ENCODE assay signal across 18 cellular contexts in the genomic region with DNA sequence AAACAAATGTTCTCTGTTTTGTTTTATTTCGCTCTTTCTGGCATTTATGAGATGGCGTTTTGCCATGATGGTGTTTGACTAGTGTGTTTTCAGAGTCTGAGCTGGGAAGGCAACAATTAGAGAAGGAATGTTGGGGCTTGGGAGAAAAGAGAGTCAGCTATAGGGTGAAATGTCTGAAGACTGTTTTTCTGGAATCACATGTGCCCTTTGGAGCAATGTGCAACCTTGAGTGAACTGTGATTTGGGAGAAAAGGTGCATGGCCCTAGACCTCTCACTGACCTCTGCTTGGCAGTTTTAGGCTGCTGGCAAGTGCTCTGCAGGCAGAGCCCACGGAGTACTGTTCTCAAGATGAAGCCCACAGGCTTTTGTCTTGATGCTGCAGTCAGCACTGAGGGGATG.
DNase-seq lines count a peak whose midpoint lies in the region; TF ChIP-seq lines count a peak whose summit lies in the region.
"Had no signal": no experiment of that assay in that cellular context is flagged by ENCODE, and none has a peak within 500 bp of the region (broad histone marks: within the 10 kb centered on the region; RNA-seq: fewer than 3 reads in every experiment).

No MANE protein-coding gene starts in this region.

- peak overlapping the region; percentile 46 for H3K4me2 ChIP-seq in GM23248 (ENCODE audit: unreplicated experiment)

- peaks cover 10% of the 10 kb centered on the region for H3F3A ChIP-seq in GM23248 (ENCODE audit: insufficient read depth)

- H3K9me3 ChIP-seq in GM23248 (ENCODE audit: low read depth), result no peaks in the 10 kb centered on the region
- H3K9me3 ChIP-seq in adipocyte (ENCODE audit: control insufficient read depth, low read length), result no peaks in the 10 kb centered on the region
- H3K9me3 ChIP-seq: gastroesophageal sphincter had no signal

- H3K79me2 ChIP-seq in GM23248 (ENCODE audit: insufficient read depth), result no peaks in the 10 kb centered on the region

- H3K4me3 ChIP-seq in GM23248 (no peak overlapping the region), adipocyte (ENCODE audit: low read length) (peak overlapping the region; percentile 25), retinal pigment epithelial cell (ENCODE audit: low read length) (no peak overlapping the region), brain microvascular endothelial cell (ENCODE audit: low read depth, low read length) (no peak overlapping the region)
- H3K4me3 ChIP-seq: gastroesophageal sphincter had no signal

- peak overlapping the region; percentile 11; the same call in 1 of the 2 replicates for H2AFZ ChIP-seq in GM23248

- H3K27me3 ChIP-seq in GM23248 (replicated peaks; ENCODE audit: insufficient read depth), result no peaks in the 10 kb centered on the region
- no peaks in the 10 kb centered on the region for H3K27me3 ChIP-seq in adipocyte (replicated peaks; ENCODE audit: control insufficient read depth, insufficient read depth, low read length)
- no peaks in the 10 kb centered on the region for H3K27me3 ChIP-seq in brain microvascular endothelial cell (replicated peaks)
- H3K27me3 ChIP-seq: gastroesophageal sphincter had no signal

- WGBS in GM23248 (ENCODE audit: low coverage in 1 of 2, low lambda C conversion rate in 2 of 2, missing lambda C conversion rate in 2 of 2), 2 experiments, result 3 to 8% methylated on average over 3 of the region's 3 CpGs

- peak; percentile 42 for DNase-seq in GM23248
- DNase-seq in adipocyte (ENCODE audit: low read depth), result peak; percentile 72
- peak; percentile 31 for DNase-seq in left kidney (ENCODE audit: low read depth, low spot score)
- peak; percentile 64 for DNase-seq in retinal pigment epithelial cell (ENCODE audit: low read depth)
- DNase-seq in cerebellar nuclear complex (lab: John Stamatoyannopoulos, UW), result no peak
- DNase-seq in brain microvascular endothelial cell, result no peak
- no peak for DNase-seq in CD1c-positive myeloid dendritic cell (ENCODE audit: extremely low spot score)
- DNase-seq: activated CD4-positive, alpha-beta T cell treated with anti-CD3 and anti-CD28 coated beads, Interleukin-2, amount 50 U/mL, for 1 hour; activated T-cell treated with anti-CD3 and anti-CD28 coated beads, Interleukin-2, amount 50 U/mL, for 72 hours; CD4-positive, alpha-beta memory T cell; effector CD4-positive, alpha-beta T cell; GF-D8; H7; midbrain; NCI-H1436; NCI-H774; stimulated activated CD4-positive, alpha-beta T cell treated with anti-CD3 and anti-CD28 coated beads, Interleukin-2, amount 100 ng/mL, for 48 hours had no signal

- no peaks in the 10 kb centered on the region for H4K20me1 ChIP-seq in GM23248 (ENCODE audit: insufficient read depth)

- in situ Hi-C loops in GM23248 (cut with MboI), result no loop called here
- in situ Hi-C loops in brain microvascular endothelial cell (cut with HindIII; ENCODE audit: low pct_ligation_motif_present, low sequenced_read_pairs), result no loop called here

- H3K9me2 ChIP-seq in GM23248 (ENCODE audit: insufficient read depth), result no peaks in the 10 kb centered on the region

- H3K4me1 ChIP-seq in GM23248 (ENCODE audit: insufficient read depth), result peaks cover 15% of the 10 kb centered on the region
- H3K4me1 ChIP-seq in adipocyte (ENCODE audit: control insufficient read depth, insufficient read depth, low read length), result peaks cover 17% of the 10 kb centered on the region

- H3K36me3 ChIP-seq in GM23248 (ENCODE audit: low read depth), result no peaks in the 10 kb centered on the region
- no peaks in the 10 kb centered on the region for H3K36me3 ChIP-seq in adipocyte (ENCODE audit: control insufficient read depth, insufficient read depth, low read length, severe bottlenecking)
- H3K36me3 ChIP-seq in brain microvascular endothelial cell (replicated peaks), result no peaks in the 10 kb centered on the region
- H3K36me3 ChIP-seq: gastroesophageal sphincter had no signal

- H3K9ac ChIP-seq in GM23248 (no peak overlapping the region), adipocyte (ENCODE audit: low read length) (peak overlapping the region; percentile 2)

- no peak overlapping the region for H3K27ac ChIP-seq in GM23248
- H3K27ac ChIP-seq in brain microvascular endothelial cell, result no peak overlapping the region

- TF ChIP-seq CTCF in retinal pigment epithelial cell (conservative IDR thresholded peaks at IDR 0.05; ENCODE audit: low read depth, low read length), result no peak
- TF ChIP-seq CTCF in brain microvascular endothelial cell (IDR thresholded peaks at IDR 0.05; ENCODE audit: low read depth, low read length, missing control alignments), result no peak

Comparison
In these comparisons a context has a peak if more than half of its experiments do, and no peak if none do; other contexts are left out.
1. DNase-seq: peak in GM23248 (single experiment), adipocyte (single experiment), left kidney (single experiment) and retinal pigment epithelial cell (single experiment); none in cerebellar nuclear complex (0 of 2), brain microvascular endothelial cell (single experiment) and CD1c-positive myeloid dendritic cell (single experiment).